ENCODE assay signal across 2 cellular contexts in genomic region chr2:120940726-120941256, GRCh38.
TF ChIP-seq lines count a peak whose summit lies in the region.

No MANE protein-coding gene starts in this region.

TF ChIP-seq in A549, 52 proteins besides CTCF, POLR2A, EP300 and RAD21 (continued from another document):
- TF ChIP-seq, protein P1, sequence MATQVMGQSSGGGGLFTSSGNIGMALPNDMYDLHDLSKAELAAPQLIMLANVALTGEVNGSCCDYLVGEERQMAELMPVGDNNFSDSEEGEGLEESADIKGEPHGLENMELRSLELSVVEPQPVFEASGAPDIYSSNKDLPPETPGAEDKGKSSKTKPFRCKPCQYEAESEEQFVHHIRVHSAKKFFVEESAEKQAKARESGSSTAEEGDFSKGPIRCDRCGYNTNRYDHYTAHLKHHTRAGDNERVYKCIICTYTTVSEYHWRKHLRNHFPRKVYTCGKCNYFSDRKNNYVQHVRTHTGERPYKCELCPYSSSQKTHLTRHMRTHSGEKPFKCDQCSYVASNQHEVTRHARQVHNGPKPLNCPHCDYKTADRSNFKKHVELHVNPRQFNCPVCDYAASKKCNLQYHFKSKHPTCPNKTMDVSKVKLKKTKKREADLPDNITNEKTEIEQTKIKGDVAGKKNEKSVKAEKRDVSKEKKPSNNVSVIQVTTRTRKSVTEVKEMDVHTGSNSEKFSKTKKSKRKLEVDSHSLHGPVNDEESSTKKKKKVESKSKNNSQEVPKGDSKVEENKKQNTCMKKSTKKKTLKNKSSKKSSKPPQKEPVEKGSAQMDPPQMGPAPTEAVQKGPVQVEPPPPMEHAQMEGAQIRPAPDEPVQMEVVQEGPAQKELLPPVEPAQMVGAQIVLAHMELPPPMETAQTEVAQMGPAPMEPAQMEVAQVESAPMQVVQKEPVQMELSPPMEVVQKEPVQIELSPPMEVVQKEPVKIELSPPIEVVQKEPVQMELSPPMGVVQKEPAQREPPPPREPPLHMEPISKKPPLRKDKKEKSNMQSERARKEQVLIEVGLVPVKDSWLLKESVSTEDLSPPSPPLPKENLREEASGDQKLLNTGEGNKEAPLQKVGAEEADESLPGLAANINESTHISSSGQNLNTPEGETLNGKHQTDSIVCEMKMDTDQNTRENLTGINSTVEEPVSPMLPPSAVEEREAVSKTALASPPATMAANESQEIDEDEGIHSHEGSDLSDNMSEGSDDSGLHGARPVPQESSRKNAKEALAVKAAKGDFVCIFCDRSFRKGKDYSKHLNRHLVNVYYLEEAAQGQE (IDR thresholded peaks at IDR 0.05), result no peak
- TF ChIP-seq NFE2L2 (conservative IDR thresholded peaks at IDR 0.05; ENCODE audit: low read length) (no peak), JUN (IDR thresholded peaks at IDR 0.05) (no peak), RNF2 (IDR thresholded peaks at IDR 0.05; ENCODE audit: borderline replicate concordance, low read depth) (no peak), NPAS2 (CRISPR knock-in tag; IDR thresholded peaks at IDR 0.05; ENCODE audit: borderline replicate concordance) (no peak), CEBPB (IDR thresholded peaks at IDR 0.05) (no peak), JUNB (IDR thresholded peaks at IDR 0.05) (no peak), RFX5 (IDR thresholded peaks at IDR 0.05) (no peak), PBX3 (IDR thresholded peaks at IDR 0.05) (no peak), EHF (CRISPR knock-in tag; IDR thresholded peaks at IDR 0.05) (no peak), KDM1A (IDR thresholded peaks at IDR 0.05; ENCODE audit: low read depth) (no peak), TP53 (CRISPR knock-in tag; IDR thresholded peaks at IDR 0.05) (no peak)
- TF ChIP-seq, protein P2, sequence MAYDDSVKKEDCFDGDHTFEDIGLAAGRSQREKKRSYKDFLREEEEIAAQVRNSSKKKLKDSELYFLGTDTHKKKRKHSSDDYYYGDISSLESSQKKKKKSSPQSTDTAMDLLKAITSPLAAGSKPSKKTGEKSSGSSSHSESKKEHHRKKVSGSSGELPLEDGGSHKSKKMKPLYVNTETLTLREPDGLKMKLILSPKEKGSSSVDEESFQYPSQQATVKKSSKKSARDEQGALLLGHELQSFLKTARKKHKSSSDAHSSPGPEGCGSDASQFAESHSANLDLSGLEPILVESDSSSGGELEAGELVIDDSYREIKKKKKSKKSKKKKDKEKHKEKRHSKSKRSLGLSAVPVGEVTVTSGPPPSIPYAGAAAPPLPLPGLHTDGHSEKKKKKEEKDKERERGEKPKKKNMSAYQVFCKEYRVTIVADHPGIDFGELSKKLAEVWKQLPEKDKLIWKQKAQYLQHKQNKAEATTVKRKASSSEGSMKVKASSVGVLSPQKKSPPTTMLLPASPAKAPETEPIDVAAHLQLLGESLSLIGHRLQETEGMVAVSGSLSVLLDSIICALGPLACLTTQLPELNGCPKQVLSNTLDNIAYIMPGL (CRISPR knock-in tag; IDR thresholded peaks at IDR 0.05; ENCODE audit: borderline replicate concordance), result no peak

TF ChIP-seq in IMR-90, 13 proteins besides CTCF, POLR2A, EP300 and RAD21 (continued from another document):
- TF ChIP-seq USF2 (IDR thresholded peaks at IDR 0.05; ENCODE audit: low read depth, low read length), result no peak
- no peak for TF ChIP-seq BHLHE40 (IDR thresholded peaks at IDR 0.05; ENCODE audit: low read depth, low read length)
- no peak for TF ChIP-seq CEBPB (IDR thresholded peaks at IDR 0.05; ENCODE audit: low read depth, low read length)
- no peak for TF ChIP-seq RFX5 (IDR thresholded peaks at IDR 0.05; ENCODE audit: low read depth, low read length)
- no peak for TF ChIP-seq NFE2L2 (IDR thresholded peaks at IDR 0.05; ENCODE audit: low read depth, low read length)
- TF ChIP-seq CHD1 (IDR thresholded peaks at IDR 0.05; ENCODE audit: low read depth, low read length), result no peak
- TF ChIP-seq, protein P3, sequence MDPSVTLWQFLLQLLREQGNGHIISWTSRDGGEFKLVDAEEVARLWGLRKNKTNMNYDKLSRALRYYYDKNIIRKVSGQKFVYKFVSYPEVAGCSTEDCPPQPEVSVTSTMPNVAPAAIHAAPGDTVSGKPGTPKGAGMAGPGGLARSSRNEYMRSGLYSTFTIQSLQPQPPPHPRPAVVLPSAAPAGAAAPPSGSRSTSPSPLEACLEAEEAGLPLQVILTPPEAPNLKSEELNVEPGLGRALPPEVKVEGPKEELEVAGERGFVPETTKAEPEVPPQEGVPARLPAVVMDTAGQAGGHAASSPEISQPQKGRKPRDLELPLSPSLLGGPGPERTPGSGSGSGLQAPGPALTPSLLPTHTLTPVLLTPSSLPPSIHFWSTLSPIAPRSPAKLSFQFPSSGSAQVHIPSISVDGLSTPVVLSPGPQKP (IDR thresholded peaks at IDR 0.05; ENCODE audit: borderline replicate concordance, low read depth, low read length), result no peak
- TF ChIP-seq FOS (IDR thresholded peaks at IDR 0.05; ENCODE audit: low read depth, low read length), result no peak
TF ChIP-seq in IMR-90: peak in this region for 0.
